In the genomic region with DNA sequence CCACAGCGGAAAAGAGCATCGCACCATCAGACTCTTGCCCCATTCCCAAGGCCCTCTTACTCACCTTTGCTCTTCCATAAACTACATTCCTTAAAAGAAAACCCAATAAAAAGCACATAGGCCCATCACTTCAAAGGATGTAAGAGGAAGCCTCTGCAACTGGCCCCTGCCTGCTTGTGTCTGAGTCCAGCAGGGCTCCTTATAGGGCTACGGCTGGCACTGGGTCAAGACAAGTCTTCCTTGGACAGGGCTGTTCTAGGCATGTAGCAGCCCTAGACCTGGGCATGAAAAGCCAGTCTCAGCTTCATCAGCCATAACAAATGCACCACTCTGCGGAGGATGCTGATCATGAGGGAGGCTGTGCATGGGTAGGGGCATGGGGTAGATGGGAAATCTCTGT, we compare ENCODE assay signal across 18 cellular contexts.
DNase-seq lines count a peak whose midpoint lies in the region; ATAC-seq, FAIRE-seq and TF ChIP-seq lines count a peak whose summit lies in the region.
"Had no signal": no experiment of that assay in that cellular context is flagged by ENCODE, and none has a peak within 500 bp of the region (broad histone marks: within the 10 kb centered on the region; RNA-seq: fewer than 3 reads in every experiment).

No MANE protein-coding gene starts in this region.

- TF ChIP-seq CTCF in H1 (IDR thresholded peaks at IDR 0.05; ENCODE audit: control extremely low read depth in 1 of 3, insufficient read depth in 1 of 3, low read depth in 1 of 3, low read length in 3 of 3) = no peak
- no peak for TF ChIP-seq CTCF in prostate gland (IDR thresholded peaks at IDR 0.05)
- TF ChIP-seq CTCF in testis (IDR thresholded peaks at IDR 0.05) = no peak

- H3K14ac ChIP-seq in H1 (ENCODE audit: insufficient read length) = no peak overlapping the region

- CTCF ChIA-PET in H1 (lab: Charles Lee; ENCODE audit: partially characterized antibody) = interaction anchor here (1.1 to 1.2 kb wide), 3 partner anchors 9 to 209 kb away, joined by 3 to 4 read pairs (median 4); no protein-coding TSS in a partner anchor

- H3K9ac ChIP-seq in H1 (replicated peaks in 1 of 4; ENCODE audit: extremely low read depth in 1 of 4, low read depth in 3 of 4, low read length in 3 of 4) = no peak overlapping the region

- intact Hi-C loops in prostate gland (cut with DNase I) = no loop called here
- intact Hi-C loops in testis (cut with DNase I; ENCODE audit: low total_unique reads) = no loop called here

- peaks cover 10 to 21% (median 12%) of the 10 kb centered on the region in 4 experiments for H3K4me1 ChIP-seq in H1 (replicated peaks in 1 of 4; ENCODE audit: control insufficient read depth in 3 of 4, insufficient read depth in 4 of 4, low read length in 3 of 4)
- peaks cover 7% of the 10 kb centered on the region for H3K4me1 ChIP-seq in prostate gland (replicated peaks)
- H3K4me1 ChIP-seq in testis = peaks cover 3% of the 10 kb centered on the region
- H3K4me1 ChIP-seq: Caco-2 had no signal

- no peak overlapping the region for H3K4ac ChIP-seq in H1 (replicated peaks; ENCODE audit: insufficient read length, low read depth, low read length)

- no peaks in the 10 kb centered on the region for H3K79me1 ChIP-seq in H1 (ENCODE audit: low read depth, low read length)

- H3K4me2 ChIP-seq in H1 (ENCODE audit: insufficient read depth in 1 of 2, low read depth in 2 of 2, low read length in 2 of 2) = no peak overlapping the region

- TF ChIP-seq POLR2A in H1 (IDR thresholded peaks at IDR 0.05; ENCODE audit: control extremely low read depth in 1 of 2, low read depth in 2 of 2, low read length in 2 of 2) (no peak), prostate gland (IDR thresholded peaks at IDR 0.05) (no peak), testis (IDR thresholded peaks at IDR 0.05) (no peak)

- no peaks in the 10 kb centered on the region for H3K36me3 ChIP-seq in H1 (ENCODE audit: control insufficient read depth in 2 of 4, insufficient read depth in 4 of 4, low read length in 3 of 4)
- H3K36me3 ChIP-seq in prostate gland = no peaks in the 10 kb centered on the region
- H3K36me3 ChIP-seq in testis (ENCODE audit: low read depth, missing control alignments) = no peaks in the 10 kb centered on the region

- 0 out of 2 replicates have a peak overlapping the region, but pooled peaks have one; percentile 42 for H4K8ac ChIP-seq in H1 (ENCODE audit: extremely low read depth, insufficient read depth, low read length)

- in situ Hi-C loops in G401 (cut with HindIII; ENCODE audit: low sequenced_read_pairs) = no loop called here

- H3K79me2 ChIP-seq in H1 (ENCODE audit: control insufficient read depth in 1 of 2, insufficient read depth in 2 of 2, low read length in 2 of 2) = no peaks in the 10 kb centered on the region

- no peak for TF ChIP-seq EP300 in H1 (IDR thresholded peaks at IDR 0.05; ENCODE audit: borderline replicate concordance in 1 of 2, low read depth in 2 of 2, low read length in 2 of 2)

- no peak overlapping the region for H2BK15ac ChIP-seq in H1 (ENCODE audit: low read length)

- no peak overlapping the region for H2BK20ac ChIP-seq in H1 (ENCODE audit: low read length)

- H3K4me3 ChIP-seq in H1 (ENCODE audit: extremely low read depth in 1 of 4, insufficient read depth in 2 of 4, low read depth in 3 of 4, low read length in 4 of 4) (no peak overlapping the region), prostate gland (no peak overlapping the region), testis (no peak overlapping the region)
- H3K4me3 ChIP-seq: GM12878 had no signal

- H3K27ac ChIP-seq in H1 (ENCODE audit: low read depth, low read length) (no peak overlapping the region), prostate gland (no peak overlapping the region), testis (no peak overlapping the region)

- ATAC-seq in GM21526 (IDR thresholded peaks at IDR 0.05; ENCODE audit: low FRiP score, unreplicated experiment) = no peak
- ATAC-seq: CD8-positive, alpha-beta T cell; GM12878; HCT116 had no signal

- no peak for FAIRE-seq in H1 (lab: Jason Lieb, UNC)
- FAIRE-seq: GM12878, GM18507 had no signal

- no peak for TF ChIP-seq RAD21 in H1 (IDR thresholded peaks at IDR 0.05 in 1 of 2, conservative IDR thresholded peaks at IDR 0.05 in 1 of 2; ENCODE audit: low read depth in 2 of 2, low read length in 2 of 2)

- no peaks in the 10 kb centered on the region for H4K20me1 ChIP-seq in H1 (replicated peaks in 1 of 2; ENCODE audit: control insufficient read depth in 1 of 2, insufficient read depth in 2 of 2, low read length in 2 of 2)

- no peak overlapping the region for H3K18ac ChIP-seq in H1 (ENCODE audit: extremely low read depth, low read length)

- H2BK12ac ChIP-seq in H1 (ENCODE audit: low read depth, low read length) = peak overlapping the region; percentile 60; the same call in 1 of the 2 replicates

- 98% methylated on average over 4 of the region's 4 CpGs; no CpG with 5 or more reads in 1 of the 2 experiments for WGBS in H1 (ENCODE audit: extremely low coverage in 1 of 2, insufficient coverage in 1 of 2, insufficient read length in 1 of 2, insufficient replicate concordance in 2 of 2, low coverage in 1 of 2, low lambda C conversion rate in 2 of 2, missing lambda C conversion rate in 1 of 2), 2 experiments
- WGBS in prostate gland = 69% methylated on average over 4 of the region's 4 CpGs
- WGBS in testis, 2 donors = 97 to 98% methylated on average over 4 of the region's 4 CpGs

- peak overlapping the region; percentile 76; the same call in 1 of the 2 replicates for H2AK5ac ChIP-seq in H1 (ENCODE audit: low read depth, low read length)

- no peak overlapping the region for H2BK120ac ChIP-seq in H1 (replicated peaks; ENCODE audit: low read depth, low read length)

- no peaks in the 10 kb centered on the region for H3K9me3 ChIP-seq in H1 (ENCODE audit: insufficient read depth in 2 of 2, low read depth in 1 of 2, low read length in 1 of 2)
- no peaks in the 10 kb centered on the region for H3K9me3 ChIP-seq in prostate gland
- no peaks in the 10 kb centered on the region for H3K9me3 ChIP-seq in testis
- H3K9me3 ChIP-seq: Caco-2 had no signal

- POLR2A ChIA-PET in H1 (lab: Charles Lee; ENCODE audit: partially characterized antibody) = interaction anchor here (0.6 kb wide), 1 partner anchor 223 kb away, joined by 3 read pairs; no protein-coding TSS in a partner anchor

- peak overlapping the region; percentile 82 for H4K91ac ChIP-seq in H1 (replicated peaks; ENCODE audit: insufficient read length, low read length)

- peak overlapping the region; percentile 12; the same call in 1 of the 2 replicates for H2BK5ac ChIP-seq in H1 (ENCODE audit: low read depth, low read length)

- no peaks in the 10 kb centered on the region for H3K23me2 ChIP-seq in H1 (ENCODE audit: low read depth, low read length)

- no peak overlapping the region for H3K23ac ChIP-seq in H1 (ENCODE audit: insufficient read length)

- no peak overlapping the region for H3K56ac ChIP-seq in H1 (replicated peaks; ENCODE audit: insufficient read length, low read depth, low read length)

- no peak overlapping the region for H4K5ac ChIP-seq in H1 (ENCODE audit: insufficient read length, low read depth, low read length)

- H3K27me3 ChIP-seq in H1 (replicated peaks in 1 of 4; ENCODE audit: control insufficient read depth in 3 of 4, extremely low read depth in 1 of 4, insufficient read depth in 3 of 4, low read length in 3 of 4) (0 out of 7 replicates have a peak, but pooled peaks cover 0 to 3% (median 0%) of the 10 kb centered on the region in 4 experiments), prostate gland (replicated peaks; ENCODE audit: insufficient read depth) (no peaks in the 10 kb centered on the region), testis (no peaks in the 10 kb centered on the region)

- no peak overlapping the region for H2AFZ ChIP-seq in H1 (ENCODE audit: low read length)

- DNase-seq in G401 (ENCODE audit: low spot score) (peak; percentile 21), H1 (ENCODE audit: low read depth in 1 of 2, low spot score in 2 of 2) (no peak), prostate gland (ENCODE audit: low spot score) (peak; percentile 15), testis (no peak), kidney tubule cell (ENCODE audit: low spot score) (no peak)
- DNase-seq: C1 segment of cervical spinal cord; Caco-2; CD4-positive, CD25-positive, alpha-beta regulatory T cell; CD8-positive, alpha-beta T cell; DMS153; DND-41; GDM1; GOT3; H7 had no signal

TF ChIP-seq in H1, 55 proteins besides CTCF, POLR2A, EP300 and RAD21:
- no peak for TF ChIP-seq KDM5A (IDR thresholded peaks at IDR 0.05; ENCODE audit: low read length)
- no peak for TF ChIP-seq SRF (IDR thresholded peaks at IDR 0.05; ENCODE audit: low read depth, low read length)
- TF ChIP-seq TEAD4 (IDR thresholded peaks at IDR 0.05; ENCODE audit: low read depth, low read length) = no peak
- no peak for TF ChIP-seq EGR1 (IDR thresholded peaks at IDR 0.05; ENCODE audit: borderline replicate concordance, low read depth, low read length)
- no peak for TF ChIP-seq HDAC2 (IDR thresholded peaks at IDR 0.05; ENCODE audit: borderline replicate concordance in 1 of 2, low read depth in 2 of 2, low read length in 2 of 2)
- TF ChIP-seq YY1 (IDR thresholded peaks at IDR 0.05; ENCODE audit: low read depth, low read length) = no peak
- TF ChIP-seq EZH2 (IDR thresholded peaks at IDR 0.05; ENCODE audit: low read depth, low read length, severe bottlenecking) = no peak
- TF ChIP-seq RBBP5 (IDR thresholded peaks at IDR 0.05; ENCODE audit: borderline replicate concordance, low read depth, low read length) = no peak
- no peak for TF ChIP-seq CBX8 (IDR thresholded peaks at IDR 0.05; ENCODE audit: borderline replicate concordance, low read depth, low read length)

Comparison
In these comparisons a context has a peak if more than half of its experiments do, and no peak if none do; other contexts are left out.
1. DNase-seq: peak in G401 (single experiment) and prostate gland (single experiment); none in H1 (0 of 2), testis (single experiment) and kidney tubule cell (single experiment).